ENCODE assay signal across 14 cellular contexts in the genomic region with DNA sequence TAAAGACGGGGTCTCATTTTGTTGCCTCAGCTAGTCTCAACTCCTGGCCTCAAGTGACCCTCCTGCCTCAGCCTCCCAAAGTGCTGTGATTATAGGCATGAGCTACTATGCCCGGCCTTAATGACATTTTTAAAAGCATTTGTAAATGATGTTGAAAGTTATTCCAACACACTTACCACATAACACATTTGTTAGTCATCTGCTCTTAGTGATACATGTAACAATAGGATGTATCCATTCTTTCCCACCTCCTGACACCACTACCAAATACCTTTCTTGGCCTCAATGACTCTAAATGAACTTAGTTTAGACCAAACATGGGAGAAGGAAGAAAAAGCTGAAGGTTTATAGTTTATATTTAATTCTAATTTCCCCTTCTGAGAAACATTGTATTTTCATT. TPM values are rescaled to one million over a fixed set of nuclear protein-coding genes. Genes with fewer than 3 reads are reported as not detected.
DNase-seq lines count a peak whose midpoint lies in the region; ATAC-seq, FAIRE-seq and TF ChIP-seq lines count a peak whose summit lies in the region.
"Had no signal": no experiment of that assay in that cellular context is flagged by ENCODE, and none has a peak within 500 bp of the region (broad histone marks: within the 10 kb centered on the region; RNA-seq: fewer than 3 reads in every experiment).

No MANE protein-coding gene starts in this region.

- H3K27ac ChIP-seq in osteoblast (ENCODE audit: low read depth, low read length), result peak overlapping the region; percentile 99

- FAIRE-seq in RCC 7860 (lab: Jason Lieb, UNC), result no peak
- FAIRE-seq: G401.6 had no signal

- H3K36me3 ChIP-seq in osteoblast (ENCODE audit: insufficient read depth, low read length), result no peaks in the 10 kb centered on the region
- no peaks in the 10 kb centered on the region for H3K36me3 ChIP-seq in BE2C

- H3K9me3 ChIP-seq in osteoblast (ENCODE audit: low read depth, low read length) (no peaks in the 10 kb centered on the region), BE2C (no peaks in the 10 kb centered on the region)

- no peak overlapping the region for H3K4me2 ChIP-seq in osteoblast (ENCODE audit: insufficient read depth, low read length)

- peak; percentile 61 for DNase-seq in EL
- DNase-seq in RCC 7860 (ENCODE audit: low spot score), result peak; percentile 43
- peak; percentile 67 for DNase-seq in epithelial cell of esophagus (ENCODE audit: low read depth)
- DNase-seq in osteoblast (ENCODE audit: insufficient read length, low spot score, missing footprints), result no peak
- DNase-seq in BE2C, result no peak
- DNase-seq: left colon; NCI-H1417 treated with DMSO at 0.1 percent for 48 hours; posterior cingulate gyrus; stimulated activated CD4-positive, alpha-beta T cell treated with anti-CD3 and anti-CD28 coated beads, Interleukin-15, amount 100 ng/mL, for 24 hours had no signal

- H3K4me3 ChIP-seq in epithelial cell of esophagus (ENCODE audit: low read length) (no peak overlapping the region), osteoblast (ENCODE audit: insufficient read depth, low read length) (no peak overlapping the region), BE2C (ENCODE audit: low read depth, low read length) (no peak overlapping the region)

- no peaks in the 10 kb centered on the region for H4K20me1 ChIP-seq in osteoblast (ENCODE audit: insufficient read depth, low read length)

- H3K4me1 ChIP-seq in osteoblast (ENCODE audit: insufficient read depth, low read length) (peaks cover 33% of the 10 kb centered on the region), BE2C (peaks cover 4% of the 10 kb centered on the region)

- no peak overlapping the region for H2AFZ ChIP-seq in osteoblast (ENCODE audit: low read length)

- H3K27me3 ChIP-seq in osteoblast (ENCODE audit: insufficient read depth, low read length), result no peaks in the 10 kb centered on the region
- H3K27me3 ChIP-seq in BE2C, result no peaks in the 10 kb centered on the region

- H3K79me2 ChIP-seq in osteoblast (ENCODE audit: insufficient read depth, low read length), result no peaks in the 10 kb centered on the region

- ATAC-seq in GM21390 (IDR thresholded peaks at IDR 0.05; ENCODE audit: unreplicated experiment) (no peak), GM19351 (IDR thresholded peaks at IDR 0.05; ENCODE audit: unreplicated experiment) (no peak)

- TF ChIP-seq CTCF in epithelial cell of esophagus (IDR thresholded peaks at IDR 0.05; ENCODE audit: insufficient read depth, low read depth, low read length, missing control alignments) (no peak), osteoblast (IDR thresholded peaks at IDR 0.05; ENCODE audit: extremely low read depth, low read depth, low read length) (no peak), BE2C (IDR thresholded peaks at IDR 0.05; ENCODE audit: low read depth, low read length) (no peak)

RNA-seq across cellular contexts. Expression of a gene that starts 59.8 kb away (rescaled TPM):
- total RNA-seq in osteoblast, result 46.7 and 96.1 TPM in 2 replicates
- not detected for polyA plus RNA-seq in BE2C (2012; ENCODE audit: insufficient read depth, insufficient read length, low read depth)
- total RNA-seq: activated naive CD4-positive, alpha-beta T cell treated with anti-CD3 and anti-CD28 coated beads, Interleukin-2, amount 50 U/mL, for 72 hours; NCI-H460 had no signal

Comparison
In these comparisons a context has a peak if more than half of its experiments do, and no peak if none do; other contexts are left out.
1. DNase-seq: peak in EL (single experiment), RCC 7860 (single experiment) and epithelial cell of esophagus (single experiment); none in osteoblast (single experiment) and BE2C (single experiment).